ENCODE assay signal across 18 cellular contexts in genomic region chr10:119136084-119136483, GRCh38. TPM values are rescaled to one million over a fixed set of nuclear protein-coding genes. Genes with fewer than 3 reads are reported as not detected.
A peak's percentile ranks its signal among the peaks of the same experiment; 100 is the strongest.
DNase-seq lines count a peak whose midpoint lies in the region; ATAC-seq and TF ChIP-seq lines count a peak whose summit lies in the region.
"Had no signal": no experiment of that assay in that cellular context is flagged by ENCODE, and none has a peak within 500 bp of the region (broad histone marks: within the 10 kb centered on the region; RNA-seq: fewer than 3 reads in every experiment).

No MANE protein-coding gene starts in this region.

- ATAC-seq in activated naive CD8-positive, alpha-beta T cell treated with anti-CD3 and anti-CD28 coated beads, Interleukin-2, amount 10 ng/mL, durations not matched to agents 7 days and 5 days (ENCODE audit: low read depth) = no peak
- ATAC-seq in T-cell (replicated peaks in 1 of 4) (no peak), GM18502 (IDR thresholded peaks at IDR 0.05; ENCODE audit: poor library complexity, unreplicated experiment) (no peak)

- DNase-seq in activated naive CD8-positive, alpha-beta T cell treated with anti-CD3 and anti-CD28 coated beads, Interleukin-2, amount 10 ng/mL, durations not matched to agents 7 days and 5 days = no peak
- no peak for DNase-seq in activated naive CD8-positive, alpha-beta T cell treated with anti-CD3 and anti-CD28 coated beads for 36 hours
- DNase-seq in T-cell (no peak), fibroblast of mammary gland (ENCODE audit: low read depth) (peak; percentile 24), superior temporal gyrus (ENCODE audit: extremely low spot score) (peak; percentile 24), OCI-M2 (lab: John Stamatoyannopoulos, UW; ENCODE audit: unreplicated experiment) (no peak), GM13976 (ENCODE audit: low spot score) (no peak)
- DNase-seq: activated CD4-positive, alpha-beta T cell treated with anti-CD3 and anti-CD28 coated beads, Interleukin-2, amount 50 U/mL, for 4 hours; erythroblast; heart left ventricle; MG63; NCI-H2029 treated with DMSO at 0.1 percent for 48 hours; NCI-H524; SJCRH30; testis had no signal

- CTCF ChIA-PET in T-cell (lab: Charles Lee) = interaction anchor here in 1 of 2 donors (0.6 kb wide), 1 partner anchor 403 kb away, joined by 4 read pairs; no protein-coding TSS in a partner anchor

- H3K27me3 Mint-ChIP-seq in activated naive CD8-positive, alpha-beta T cell treated with anti-CD3 and anti-CD28 coated beads, Interleukin-2, amount 10 ng/mL, durations not matched to agents 7 days and 5 days = no peaks in the 10 kb centered on the region
- H3K27me3 Mint-ChIP-seq in activated naive CD8-positive, alpha-beta T cell treated with anti-CD3 and anti-CD28 coated beads for 36 hours = no peaks in the 10 kb centered on the region
- no peaks in the 10 kb centered on the region for H3K27me3 Mint-ChIP-seq in T-cell

- H3K4me1 Mint-ChIP-seq in activated naive CD8-positive, alpha-beta T cell treated with anti-CD3 and anti-CD28 coated beads, Interleukin-2, amount 10 ng/mL, durations not matched to agents 7 days and 5 days = peaks cover 49% of the 10 kb centered on the region
- H3K4me1 Mint-ChIP-seq in activated naive CD8-positive, alpha-beta T cell treated with anti-CD3 and anti-CD28 coated beads for 36 hours = peaks cover 32% of the 10 kb centered on the region
- peaks cover 30 to 33% (median 32%) of the 10 kb centered on the region in 3 donors for H3K4me1 Mint-ChIP-seq in T-cell

- H3K4me3 Mint-ChIP-seq in activated naive CD8-positive, alpha-beta T cell treated with anti-CD3 and anti-CD28 coated beads, Interleukin-2, amount 10 ng/mL, durations not matched to agents 7 days and 5 days = no peak overlapping the region
- H3K4me3 Mint-ChIP-seq in activated naive CD8-positive, alpha-beta T cell treated with anti-CD3 and anti-CD28 coated beads for 36 hours = no peak overlapping the region
- H3K4me3 Mint-ChIP-seq in T-cell = no peak overlapping the region

- POLR2A ChIA-PET in activated naive CD8-positive, alpha-beta T cell treated with anti-CD3 and anti-CD28 coated beads, Interleukin-2, amount 10 ng/mL, durations not matched to agents 7 days and 5 days (lab: Charles Lee) = no interaction called here
- POLR2A ChIA-PET in T-cell (lab: Charles Lee) = interaction anchor here (0.5 to 0.6 kb wide), 2 partner anchors 20 to 418 kb away, joined by 4 to 11 read pairs; no protein-coding TSS in a partner anchor

- peaks cover 38% of the 10 kb centered on the region for H3K36me3 Mint-ChIP-seq in activated naive CD8-positive, alpha-beta T cell treated with anti-CD3 and anti-CD28 coated beads, Interleukin-2, amount 10 ng/mL, durations not matched to agents 7 days and 5 days
- peaks cover 34% of the 10 kb centered on the region for H3K36me3 Mint-ChIP-seq in activated naive CD8-positive, alpha-beta T cell treated with anti-CD3 and anti-CD28 coated beads for 36 hours
- H3K36me3 Mint-ChIP-seq in T-cell = peaks cover 42% of the 10 kb centered on the region

- in situ Hi-C loops in GM13976 (cut with MboI; ENCODE audit: low sequenced_read_pairs, unreplicated experiment) = no loop called here

- no peaks in the 10 kb centered on the region for H3K9me3 Mint-ChIP-seq in activated naive CD8-positive, alpha-beta T cell treated with anti-CD3 and anti-CD28 coated beads, Interleukin-2, amount 10 ng/mL, durations not matched to agents 7 days and 5 days
- H3K9me3 Mint-ChIP-seq in activated naive CD8-positive, alpha-beta T cell treated with anti-CD3 and anti-CD28 coated beads for 36 hours = no peaks in the 10 kb centered on the region
- no peaks in the 10 kb centered on the region for H3K9me3 Mint-ChIP-seq in T-cell
- H3K9me3 Mint-ChIP-seq: activated T-helper 2 cell treated with anti-CD3 and anti-CD28 coated beads, Interferon-gamma antibody, Interleukin-2, Interleukin-4, amounts not matched to agents 10 μg/mL and 5 μg/mL and 100 μg/mL, durations not matched to agents 14 hours and 24 hours and 36 hours had no signal

- H3K27ac Mint-ChIP-seq in activated naive CD8-positive, alpha-beta T cell treated with anti-CD3 and anti-CD28 coated beads, Interleukin-2, amount 10 ng/mL, durations not matched to agents 7 days and 5 days = peak overlapping the region; percentile 56
- no peak overlapping the region for H3K27ac Mint-ChIP-seq in activated naive CD8-positive, alpha-beta T cell treated with anti-CD3 and anti-CD28 coated beads for 36 hours
- H3K27ac Mint-ChIP-seq in T-cell = peak overlapping the region; percentile 11 to 22

- no peak overlapping the region for H3K4me3 ChIP-seq in fibroblast of mammary gland (ENCODE audit: control insufficient read depth, low read depth, low read length)
- H3K4me3 ChIP-seq: heart left ventricle, MG63, right atrium auricular region, SJCRH30, testis had no signal

- TF ChIP-seq CTCF in fibroblast of mammary gland (conservative IDR thresholded peaks at IDR 0.05; ENCODE audit: control insufficient read depth, insufficient read depth, low read depth, low read length) (no peak), GM13976 (IDR thresholded peaks at IDR 0.05; ENCODE audit: borderline replicate concordance, control extremely low read depth, extremely low read depth, insufficient read depth, missing control alignments) (no peak)

RNA-seq across cellular contexts. Expression of gene SFXN4, which starts 29.4 kb away (rescaled TPM):
- total RNA-seq in activated naive CD8-positive, alpha-beta T cell treated with anti-CD3 and anti-CD28 coated beads, Interleukin-2, amount 10 ng/mL, durations not matched to agents 7 days and 5 days = 10 to 100 TPM; 23.2 to 24.1 TPM
- 10 to 100 TPM; 63.4 to 63.8 TPM for total RNA-seq in activated naive CD8-positive, alpha-beta T cell treated with anti-CD3 and anti-CD28 coated beads for 36 hours
- 10 to 100 TPM; 10.4 to 19.4 (median 13.9) TPM for total RNA-seq in T-cell

RNA-seq across cellular contexts. Expression of gene DENND10, which starts 32.2 kb away (rescaled TPM):
- 10 to 100 TPM; 38.8 to 43.1 TPM for total RNA-seq in activated naive CD8-positive, alpha-beta T cell treated with anti-CD3 and anti-CD28 coated beads, Interleukin-2, amount 10 ng/mL, durations not matched to agents 7 days and 5 days
- total RNA-seq in activated naive CD8-positive, alpha-beta T cell treated with anti-CD3 and anti-CD28 coated beads for 36 hours = 10 to 100 TPM; 14.6 to 17.8 TPM
- 10 to 100 TPM; 28.5 to 52.4 (median 41.7) TPM for total RNA-seq in T-cell

RNA-seq across cellular contexts. Expression of gene PRDX3, which starts 42.5 kb away (rescaled TPM):
- total RNA-seq in activated naive CD8-positive, alpha-beta T cell treated with anti-CD3 and anti-CD28 coated beads, Interleukin-2, amount 10 ng/mL, durations not matched to agents 7 days and 5 days = 10 to 100 TPM; 93.8 to 99.3 TPM
- total RNA-seq in activated naive CD8-positive, alpha-beta T cell treated with anti-CD3 and anti-CD28 coated beads for 36 hours = 100 to 1,000 TPM; 232 to 249 TPM
- 10 to 100 TPM; 15.7 to 36.2 (median 34.7) TPM for total RNA-seq in T-cell

RNA-seq across cellular contexts. Expression of gene EIF3A, which starts 55.5 kb away (rescaled TPM):
- total RNA-seq in activated naive CD8-positive, alpha-beta T cell treated with anti-CD3 and anti-CD28 coated beads, Interleukin-2, amount 10 ng/mL, durations not matched to agents 7 days and 5 days = 100 to 1,000 TPM; 105 to 111 TPM
- total RNA-seq in activated naive CD8-positive, alpha-beta T cell treated with anti-CD3 and anti-CD28 coated beads for 36 hours = 100 to 1,000 TPM; 160 to 163 TPM
- 100 to 1,000 TPM; 102 to 124 (median 111) TPM for total RNA-seq in T-cell

Comparison
In these comparisons a context has a peak if more than half of its experiments do, and no peak if none do; other contexts are left out.
1. DNase-seq: peak in fibroblast of mammary gland (single experiment) and superior temporal gyrus (single experiment); none in activated naive CD8-positive, alpha-beta T cell treated with anti-CD3 and anti-CD28 coated beads, Interleukin-2, amount 10 ng/mL, durations not matched to agents 7 days and 5 days (single experiment), activated naive CD8-positive, alpha-beta T cell treated with anti-CD3 and anti-CD28 coated beads for 36 hours (single experiment), T-cell (0 of 34), OCI-M2 (single experiment) and GM13976 (single experiment).